In genomic region chr20:44310664-44311639, GRCh38 we compare ENCODE assay signal across 1 cellular context.
TF ChIP-seq lines count a peak whose summit lies in the region.

FITM2 (minus strand) TSS chr20:44311202; CDS start chr20:44311148, 54 bp downstream.

TF ChIP-seq in GM12878, 131 proteins besides CTCF, POLR2A, EP300 and RAD21 (continued from another document and continues in another):
- TF ChIP-seq CBX3 (IDR thresholded peaks at IDR 0.05; ENCODE audit: borderline replicate concordance, low read depth) (no peak), FOXK2 (IDR thresholded peaks at IDR 0.05) (peak; percentile 83), IKZF1 (conservative IDR thresholded peaks at IDR 0.05) (peak; percentile 88), CUX1 (IDR thresholded peaks at IDR 0.05; ENCODE audit: insufficient replicate concordance, low read depth, low read length) (no peak), FOXM1 (IDR thresholded peaks at IDR 0.05; ENCODE audit: low read depth, low read length) (no peak), RFX5 (IDR thresholded peaks at IDR 0.05; ENCODE audit: low read depth, low read length) (peak; percentile 18; the same call in 1 of the 2 replicates), KLF5 (IDR thresholded peaks at IDR 0.05; ENCODE audit: partially characterized antibody) (peak; percentile 88), CREB1 (IDR thresholded peaks at IDR 0.05; ENCODE audit: low read depth) (peak; percentile 61; the same call in 1 of the 2 replicates), ZNF274 (IDR thresholded peaks at IDR 0.05; ENCODE audit: insufficient read depth, insufficient read length) (no peak), RB1 (IDR thresholded peaks at IDR 0.05; ENCODE audit: borderline replicate concordance) (peak; percentile 90), CREM (IDR thresholded peaks at IDR 0.05; ENCODE audit: low read depth) (peak; percentile 59; the same call in 1 of the 2 replicates), NBN (IDR thresholded peaks at IDR 0.05) (peak; percentile 74; the same call in 1 of the 2 replicates), SMC3 (IDR thresholded peaks at IDR 0.05; ENCODE audit: borderline replicate concordance, low read length) (peak; percentile 96), ZNF622 (IDR thresholded peaks at IDR 0.05) (no peak), ATF7 (IDR thresholded peaks at IDR 0.05; ENCODE audit: low read depth) (no peak), RELB (IDR thresholded peaks at IDR 0.05; ENCODE audit: low read depth) (peak; percentile 37; the same call in 1 of the 2 replicates), YBX1 (IDR thresholded peaks at IDR 0.05) (no peak), BHLHE40 (IDR thresholded peaks at IDR 0.05; ENCODE audit: borderline replicate concordance in 1 of 2, low read depth in 2 of 2, low read length in 1 of 2) (peak; percentile 86 to 92), E2F4 (IDR thresholded peaks at IDR 0.05; ENCODE audit: low read depth, low read length) (peak; percentile 47; the same call in 1 of the 2 replicates), BCL3 (IDR thresholded peaks at IDR 0.05; ENCODE audit: borderline replicate concordance, insufficient read depth, low read depth, low read length, poor library complexity, severe bottlenecking) (no peak), TAF1 (IDR thresholded peaks at IDR 0.05; ENCODE audit: borderline replicate concordance, low read depth, low read length) (peak; percentile 22; the same call in 1 of the 2 replicates), ZBTB4 (CRISPR knock-in tag; IDR thresholded peaks at IDR 0.05) (no peak), TBL1XR1 (IDR thresholded peaks at IDR 0.05; ENCODE audit: low read depth, low read length) (peak; percentile 39), TCF7 (IDR thresholded peaks at IDR 0.05; ENCODE audit: borderline replicate concordance) (no peak), ATF3 (IDR thresholded peaks at IDR 0.05; ENCODE audit: borderline replicate concordance, extremely low read depth, low read depth, low read length) (peak; percentile 43; the same call in 1 of the 2 replicates), CHD2 (IDR thresholded peaks at IDR 0.05; ENCODE audit: borderline replicate concordance, low read depth, low read length) (0 out of 2 replicates have a peak, but pooled peaks have one; percentile 49), HDGF (IDR thresholded peaks at IDR 0.05) (peak; percentile 89), ZNF207 (IDR thresholded peaks at IDR 0.05; ENCODE audit: borderline replicate concordance) (peak; percentile 56; the same call in 1 of the 2 replicates), YY1 (IDR thresholded peaks at IDR 0.05; ENCODE audit: low read depth, low read length) (peak; percentile 69), NKRF (conservative IDR thresholded peaks at IDR 0.05) (peak; percentile 64; the same call in 1 of the 2 replicates), MTA2 (IDR thresholded peaks at IDR 0.05; ENCODE audit: low read depth) (no peak), GABPA (IDR thresholded peaks at IDR 0.05; ENCODE audit: low read depth) (no peak), BCLAF1 (IDR thresholded peaks at IDR 0.05) (no peak), ETV6 (conservative IDR thresholded peaks at IDR 0.05 in 1 of 2, IDR thresholded peaks at IDR 0.05 in 1 of 2; ENCODE audit: borderline replicate concordance in 1 of 2, low read depth in 1 of 2) (no peak)
